ENCODE assay signal across 17 cellular contexts in genomic region chrX:112664928-112665327, GRCh38. TPM values are rescaled to one million over a fixed set of nuclear protein-coding genes. Genes with fewer than 3 reads are reported as not detected.
A peak's percentile ranks its signal among the peaks of the same experiment; 100 is the strongest.
DNase-seq lines count a peak whose midpoint lies in the region; ATAC-seq lines count a peak whose summit lies in the region.
"Had no signal": no experiment of that assay in that cellular context is flagged by ENCODE, and none has a peak within 500 bp of the region (broad histone marks: within the 10 kb centered on the region; RNA-seq: fewer than 3 reads in every experiment).

No MANE protein-coding gene starts in this region.

- intact Hi-C loops in activated T-helper 1 cell treated with anti-CD3 and anti-CD28 coated beads, Interleukin-12 subunit alpha, Interleukin-12 subunit beta, Interleukin-2, Interleukin-4 antibody, amounts not matched to agents 30 ng/mL and 10 ng/mL and 1 ng/mL, durations not matched to agents 14 hours and 24 hours and 36 hours (cut with micrococcal nuclease) = no loop called here

- ATAC-seq in GM18867 (IDR thresholded peaks at IDR 0.05; ENCODE audit: unreplicated experiment) = peak; percentile 58
- peak; percentile 58 for ATAC-seq in GM21526 (IDR thresholded peaks at IDR 0.05; ENCODE audit: low FRiP score, unreplicated experiment)
- ATAC-seq in HG02981 (IDR thresholded peaks at IDR 0.05; ENCODE audit: unreplicated experiment) = peak; percentile 46

- H3K36me3 Mint-ChIP-seq in activated T-helper 1 cell treated with anti-CD3 and anti-CD28 coated beads, Interleukin-12 subunit alpha, Interleukin-12 subunit beta, Interleukin-2, Interleukin-4 antibody, amounts not matched to agents 30 ng/mL and 10 ng/mL and 1 ng/mL, durations not matched to agents 14 hours and 24 hours and 36 hours (ENCODE audit: low read depth) = no peaks in the 10 kb centered on the region
- H3K36me3 Mint-ChIP-seq: IgD-negative memory B cell, type B pancreatic cell had no signal

- no peaks in the 10 kb centered on the region for H3K9me3 Mint-ChIP-seq in activated T-helper 1 cell treated with anti-CD3 and anti-CD28 coated beads, Interleukin-12 subunit alpha, Interleukin-12 subunit beta, Interleukin-2, Interleukin-4 antibody, amounts not matched to agents 30 ng/mL and 10 ng/mL and 1 ng/mL, durations not matched to agents 14 hours and 24 hours and 36 hours
- H3K9me3 Mint-ChIP-seq: endodermal cell, IgD-negative memory B cell had no signal

- no peak overlapping the region for H3K4me3 Mint-ChIP-seq in activated T-helper 1 cell treated with anti-CD3 and anti-CD28 coated beads, Interleukin-12 subunit alpha, Interleukin-12 subunit beta, Interleukin-2, Interleukin-4 antibody, amounts not matched to agents 30 ng/mL and 10 ng/mL and 1 ng/mL, durations not matched to agents 14 hours and 24 hours and 36 hours
- H3K4me3 Mint-ChIP-seq: activated CD4-positive, alpha-beta T cell treated with anti-CD3 and anti-CD28 coated beads, Interleukin-2, amount 10 ng/mL, durations not matched to agents 24 days and 14 days; endodermal cell; IgD-negative memory B cell; type B pancreatic cell had no signal

- peak; percentile 60 for DNase-seq in MV-4-11 (lab: John Stamatoyannopoulos, UW)
- no peak for DNase-seq in NCI-H748 treated with DMSO at 0.1 percent for 48 hours (lab: John Stamatoyannopoulos, UW)
- DNase-seq in ecto neural progenitor cell (ENCODE audit: low spot score) = no peak
- DNase-seq in SW 1271 (lab: John Stamatoyannopoulos, UW) = no peak
- DNase-seq in activated T-helper 1 cell treated with anti-CD3 and anti-CD28 coated beads, Interleukin-12 subunit alpha, Interleukin-12 subunit beta, Interleukin-2, Interleukin-4 antibody, amounts not matched to agents 30 ng/mL and 10 ng/mL and 1 ng/mL, durations not matched to agents 14 hours and 24 hours and 36 hours (ENCODE audit: low spot score) = no peak
- DNase-seq: activated CD4-positive, alpha-beta T cell treated with anti-CD3 and anti-CD28 coated beads, Interleukin-2, amount 10 ng/mL, durations not matched to agents 24 days and 14 days; caudate nucleus; endodermal cell; NCI-H1436 treated with DMSO at 0.1 percent for 48 hours; NCI-H226; ovary had no signal

- no peaks in the 10 kb centered on the region for H3K27me3 Mint-ChIP-seq in activated T-helper 1 cell treated with anti-CD3 and anti-CD28 coated beads, Interleukin-12 subunit alpha, Interleukin-12 subunit beta, Interleukin-2, Interleukin-4 antibody, amounts not matched to agents 30 ng/mL and 10 ng/mL and 1 ng/mL, durations not matched to agents 14 hours and 24 hours and 36 hours (ENCODE audit: insufficient read depth)
- H3K27me3 Mint-ChIP-seq: activated CD4-positive, alpha-beta T cell treated with anti-CD3 and anti-CD28 coated beads, Interleukin-2, amount 10 ng/mL, durations not matched to agents 24 days and 14 days; type B pancreatic cell had no signal

- H3K27ac Mint-ChIP-seq in activated T-helper 1 cell treated with anti-CD3 and anti-CD28 coated beads, Interleukin-12 subunit alpha, Interleukin-12 subunit beta, Interleukin-2, Interleukin-4 antibody, amounts not matched to agents 30 ng/mL and 10 ng/mL and 1 ng/mL, durations not matched to agents 14 hours and 24 hours and 36 hours = no peak overlapping the region
- H3K27ac Mint-ChIP-seq: activated CD4-positive, alpha-beta T cell treated with anti-CD3 and anti-CD28 coated beads, Interleukin-2, amount 10 ng/mL, durations not matched to agents 24 days and 14 days; endodermal cell; IgD-negative memory B cell; type B pancreatic cell had no signal

- H3K4me1 Mint-ChIP-seq in activated T-helper 1 cell treated with anti-CD3 and anti-CD28 coated beads, Interleukin-12 subunit alpha, Interleukin-12 subunit beta, Interleukin-2, Interleukin-4 antibody, amounts not matched to agents 30 ng/mL and 10 ng/mL and 1 ng/mL, durations not matched to agents 14 hours and 24 hours and 36 hours (ENCODE audit: low read depth) = no peaks in the 10 kb centered on the region

RNA-seq across cellular contexts. Expression of gene LHFPL1, which starts 14.8 kb away (rescaled TPM):
- not detected in 2 replicates for total RNA-seq in activated T-helper 1 cell treated with anti-CD3 and anti-CD28 coated beads, Interleukin-12 subunit alpha, Interleukin-12 subunit beta, Interleukin-2, Interleukin-4 antibody, amounts not matched to agents 30 ng/mL and 10 ng/mL and 1 ng/mL, durations not matched to agents 14 hours and 24 hours and 36 hours
- total RNA-seq: SJSA1 had no signal
